Comparison of ENCODE assay signal across 8 cellular contexts in genomic region chr6:159726918-159727716, GRCh38. TPM values are rescaled to one million over a fixed set of nuclear protein-coding genes. Genes with fewer than 3 reads are reported as not detected.
DNase-seq lines count a peak whose midpoint lies in the region; ATAC-seq and TF ChIP-seq lines count a peak whose summit lies in the region.

Gene WTAP, plus strand, starts transcription at chr6:159727506. Its CDS starts 8,760 bp downstream, at chr6:159736266.

- H3K9me2 ChIP-seq in GM23338 (ENCODE audit: insufficient read depth): no peaks in the 10 kb centered on the region

- H3K36me3 Mint-ChIP-seq in GM23338 (ENCODE audit: low read depth): peaks cover 38% of the 10 kb centered on the region; the same call in 2 of the 3 replicates
- H3K36me3 Mint-ChIP-seq in activated T-helper 1 cell treated with anti-CD3 and anti-CD28 coated beads, Interleukin-12 subunit alpha, Interleukin-12 subunit beta, Interleukin-2, Interleukin-4 antibody, amounts not matched to agents 30 ng/mL and 10 ng/mL and 1 ng/mL, durations not matched to agents 14 hours and 24 hours and 36 hours (ENCODE audit: low read depth): peaks cover 34% of the 10 kb centered on the region
- peaks cover 7 to 26% (median 14%) of the 10 kb centered on the region in 5 donors for H3K36me3 Mint-ChIP-seq in naive thymus-derived CD4-positive, alpha-beta T cell
- H3K36me3 Mint-ChIP-seq in stimulated activated memory B cell treated with anti-CD40 and anti-IgM and Interleukin-4, amounts not matched to agents 10 μg/mL and 1 μg/mL and 100 μg/mL, for 72 hours: peaks cover 27% of the 10 kb centered on the region

- no peaks in the 10 kb centered on the region for H3K27me3 ChIP-seq in GM23338 (ENCODE audit: insufficient read depth)
- H3K27me3 ChIP-seq in fibroblast of lung (ENCODE audit: control insufficient read depth, insufficient read depth, low read length): no peaks in the 10 kb centered on the region
- no peaks in the 10 kb centered on the region for H3K27me3 ChIP-seq in naive thymus-derived CD4-positive, alpha-beta T cell (ENCODE audit: control insufficient read depth in 2 of 2, insufficient read depth in 2 of 2, low read length in 2 of 2)

- H3K36me3 ChIP-seq in GM23338 (ENCODE audit: insufficient read depth): no peaks in the 10 kb centered on the region
- no peaks in the 10 kb centered on the region for H3K36me3 ChIP-seq in fibroblast of lung (ENCODE audit: control insufficient read depth, insufficient read depth, low read length)
- peaks cover 0 to 5% (median 0%) of the 10 kb centered on the region in 3 experiments for H3K36me3 ChIP-seq in naive thymus-derived CD4-positive, alpha-beta T cell (ENCODE audit: control insufficient read depth in 2 of 3, insufficient read depth in 3 of 3, low read length in 3 of 3)

- H3K79me2 ChIP-seq in GM23338 (replicated peaks; ENCODE audit: insufficient read depth) (peaks cover 88% of the 10 kb centered on the region), fibroblast of lung (ENCODE audit: control insufficient read depth, insufficient read depth, low read length) (peaks cover 77% of the 10 kb centered on the region)

- H3K27me3 Mint-ChIP-seq in GM23338 (ENCODE audit: insufficient read depth, low read depth, poor library complexity): peaks cover 13% of the 10 kb centered on the region
- H3K27me3 Mint-ChIP-seq in activated T-helper 1 cell treated with anti-CD3 and anti-CD28 coated beads, Interleukin-12 subunit alpha, Interleukin-12 subunit beta, Interleukin-2, Interleukin-4 antibody, amounts not matched to agents 30 ng/mL and 10 ng/mL and 1 ng/mL, durations not matched to agents 14 hours and 24 hours and 36 hours (ENCODE audit: insufficient read depth): no peaks in the 10 kb centered on the region
- H3K27me3 Mint-ChIP-seq in naive thymus-derived CD4-positive, alpha-beta T cell: peaks cover 0 to 6% (median 0%) of the 10 kb centered on the region in 5 donors
- H3K27me3 Mint-ChIP-seq in stimulated activated memory B cell treated with anti-CD40 and anti-IgM and Interleukin-4, amounts not matched to agents 10 μg/mL and 1 μg/mL and 100 μg/mL, for 72 hours: no peaks in the 10 kb centered on the region

- ATAC-seq in GM23338: peak; percentile 81
- peak; percentile 93 for ATAC-seq in naive thymus-derived CD4-positive, alpha-beta T cell
- ATAC-seq in stimulated activated memory B cell treated with anti-CD40 and anti-IgM and Interleukin-4, amounts not matched to agents 10 μg/mL and 1 μg/mL and 100 μg/mL, for 72 hours: peak; percentile 95

- H4K20me1 ChIP-seq in GM23338 (replicated peaks; ENCODE audit: insufficient read depth) (peaks cover 41% of the 10 kb centered on the region), fibroblast of lung (ENCODE audit: control insufficient read depth, extremely low read depth, insufficient read depth, low read length) (peaks cover 8% of the 10 kb centered on the region)

- H2AFZ ChIP-seq in GM23338: no peak within 1 kb of the TSS
- H2AFZ ChIP-seq in fibroblast of lung (ENCODE audit: low read length): peak within 1 kb of the TSS; percentile 84

- H3K27ac ChIP-seq in GM23338 (ENCODE audit: low read depth) (peak within 1 kb of the TSS; percentile 98), fibroblast of lung (ENCODE audit: insufficient read depth, low read length) (peak within 1 kb of the TSS; percentile 89)
- H3K27ac ChIP-seq in naive thymus-derived CD4-positive, alpha-beta T cell (ENCODE audit: low read depth, low read length): peak within 1 kb of the TSS; percentile 91

- CTCF ChIA-PET in naive thymus-derived CD4-positive, alpha-beta T cell (lab: Charles Lee): interaction anchor here (1.0 to 1.8 kb wide), 4 partner anchors 32 to 56 kb away, joined by 3 to 7 read pairs (median 4); partner anchors contain the start of gene ACAT2

- TF ChIP-seq CTCF in GM23338 (conservative IDR thresholded peaks at IDR 0.05; ENCODE audit: low read depth in 2 of 2): no peak
- TF ChIP-seq CTCF in fibroblast of lung (conservative IDR thresholded peaks at IDR 0.05 in 1 of 2, IDR thresholded peaks at IDR 0.05 in 1 of 2; ENCODE audit: low read depth in 1 of 2, low read length in 2 of 2): no peak

- H3K9ac ChIP-seq in fibroblast of lung (ENCODE audit: insufficient read depth, low read length): peak within 1 kb of the TSS; percentile 97

- H3K4me3 ChIP-seq in GM23338: peak within 1 kb of the TSS; percentile 86
- H3K4me3 ChIP-seq in fibroblast of lung (replicated peaks in 1 of 4; ENCODE audit: control extremely low read depth in 1 of 4, insufficient read depth in 1 of 4, low read depth in 3 of 4, low read length in 4 of 4): peak within 1 kb of the TSS; percentile 82 to 100 (median 91)
- peak within 1 kb of the TSS; percentile 89 for H3K4me3 ChIP-seq in naive thymus-derived CD4-positive, alpha-beta T cell (ENCODE audit: low read length)

- POLR2A ChIA-PET in naive thymus-derived CD4-positive, alpha-beta T cell (lab: Charles Lee): interaction anchor here (0.6 to 5.8 kb wide), 20 partner anchors 8 to 1559 kb away, joined by 3 to 115 read pairs (median 5); partner anchors contain the start of genes ACAT2, GTF2H5, IGF2R and MRPL18

- intact Hi-C loops in activated T-helper 1 cell treated with anti-CD3 and anti-CD28 coated beads, Interleukin-12 subunit alpha, Interleukin-12 subunit beta, Interleukin-2, Interleukin-4 antibody, amounts not matched to agents 30 ng/mL and 10 ng/mL and 1 ng/mL, durations not matched to agents 14 hours and 24 hours and 36 hours (cut with micrococcal nuclease): loop anchor here (1.0 to 5.0 kb wide), 10 partner anchors 34 to 1548 kb away; partner anchors contain the start of genes ACAT2, AGPAT4, IGF2R and SOD2
- intact Hi-C loops in naive thymus-derived CD4-positive, alpha-beta T cell (cut with micrococcal nuclease): loop anchor here (1.0 to 10.0 kb wide), 12 partner anchors 8 to 1545 kb away; partner anchors contain the start of genes ACAT2 (in 2 of the 2), SOD2 (in 2 of the 2), TCP1 (in 2 of the 2) and AGPAT4 (in 1 of the 2)

- peak; percentile 99 for DNase-seq in Daoy (ENCODE audit: low read depth)
- peak; percentile 97 for DNase-seq in GM23338 (ENCODE audit: low spot score)
- DNase-seq in Kasumi-1 (lab: John Stamatoyannopoulos, UW): peak; percentile 95 to 97
- peak; percentile 92 for DNase-seq in RPMI7951 (ENCODE audit: low read depth)
- peak; percentile 95 for DNase-seq in activated T-helper 1 cell treated with anti-CD3 and anti-CD28 coated beads, Interleukin-12 subunit alpha, Interleukin-12 subunit beta, Interleukin-2, Interleukin-4 antibody, amounts not matched to agents 30 ng/mL and 10 ng/mL and 1 ng/mL, durations not matched to agents 14 hours and 24 hours and 36 hours (ENCODE audit: low spot score)
- peak; percentile 96 to 97 for DNase-seq in fibroblast of lung (ENCODE audit: low read depth in 2 of 2)
- DNase-seq in naive thymus-derived CD4-positive, alpha-beta T cell: peak; percentile 83 to 97 (median 97)

- H3K4me1 Mint-ChIP-seq in GM23338: peaks cover 18% of the 10 kb centered on the region
- H3K4me1 Mint-ChIP-seq in activated T-helper 1 cell treated with anti-CD3 and anti-CD28 coated beads, Interleukin-12 subunit alpha, Interleukin-12 subunit beta, Interleukin-2, Interleukin-4 antibody, amounts not matched to agents 30 ng/mL and 10 ng/mL and 1 ng/mL, durations not matched to agents 14 hours and 24 hours and 36 hours (ENCODE audit: low read depth): peaks cover 41% of the 10 kb centered on the region
- peaks cover 34 to 79% (median 67%) of the 10 kb centered on the region in 7 donors for H3K4me1 Mint-ChIP-seq in naive thymus-derived CD4-positive, alpha-beta T cell
- peaks cover 60% of the 10 kb centered on the region for H3K4me1 Mint-ChIP-seq in stimulated activated memory B cell treated with anti-CD40 and anti-IgM and Interleukin-4, amounts not matched to agents 10 μg/mL and 1 μg/mL and 100 μg/mL, for 72 hours

- H3K4me3 Mint-ChIP-seq in GM23338: peak within 1 kb of the TSS; percentile 99
- peak within 1 kb of the TSS; percentile 93 for H3K4me3 Mint-ChIP-seq in activated T-helper 1 cell treated with anti-CD3 and anti-CD28 coated beads, Interleukin-12 subunit alpha, Interleukin-12 subunit beta, Interleukin-2, Interleukin-4 antibody, amounts not matched to agents 30 ng/mL and 10 ng/mL and 1 ng/mL, durations not matched to agents 14 hours and 24 hours and 36 hours
- peak within 1 kb of the TSS; percentile 87 to 97 (median 95) for H3K4me3 Mint-ChIP-seq in naive thymus-derived CD4-positive, alpha-beta T cell
- H3K4me3 Mint-ChIP-seq in stimulated activated memory B cell treated with anti-CD40 and anti-IgM and Interleukin-4, amounts not matched to agents 10 μg/mL and 1 μg/mL and 100 μg/mL, for 72 hours: peak within 1 kb of the TSS; percentile 95

- peaks cover 19% of the 10 kb centered on the region for H3K4me1 ChIP-seq in GM23338 (ENCODE audit: insufficient read depth)
- H3K4me1 ChIP-seq in fibroblast of lung (ENCODE audit: control insufficient read depth, extremely low read depth, insufficient read depth, low read length): peaks cover 5% of the 10 kb centered on the region
- peaks cover 33 to 34% of the 10 kb centered on the region in 2 donors for H3K4me1 ChIP-seq in naive thymus-derived CD4-positive, alpha-beta T cell (ENCODE audit: control insufficient read depth in 2 of 2, insufficient read depth in 2 of 2, low read length in 2 of 2)

- no peaks in the 10 kb centered on the region for H3K9me3 ChIP-seq in fibroblast of lung (ENCODE audit: control insufficient read depth, insufficient read depth, low read depth, low read length)
- no peaks in the 10 kb centered on the region for H3K9me3 ChIP-seq in naive thymus-derived CD4-positive, alpha-beta T cell (ENCODE audit: control insufficient read depth in 2 of 3, low read length in 3 of 3)

- peak within 1 kb of the TSS; percentile 99 for H3K27ac Mint-ChIP-seq in GM23338
- peak within 1 kb of the TSS; percentile 96 for H3K27ac Mint-ChIP-seq in activated T-helper 1 cell treated with anti-CD3 and anti-CD28 coated beads, Interleukin-12 subunit alpha, Interleukin-12 subunit beta, Interleukin-2, Interleukin-4 antibody, amounts not matched to agents 30 ng/mL and 10 ng/mL and 1 ng/mL, durations not matched to agents 14 hours and 24 hours and 36 hours
- peak within 1 kb of the TSS; percentile 95 to 100 (median 99) for H3K27ac Mint-ChIP-seq in naive thymus-derived CD4-positive, alpha-beta T cell
- H3K27ac Mint-ChIP-seq in stimulated activated memory B cell treated with anti-CD40 and anti-IgM and Interleukin-4, amounts not matched to agents 10 μg/mL and 1 μg/mL and 100 μg/mL, for 72 hours: peak within 1 kb of the TSS; percentile 97

- H3K9me3 Mint-ChIP-seq in GM23338: no peaks in the 10 kb centered on the region
- H3K9me3 Mint-ChIP-seq in activated T-helper 1 cell treated with anti-CD3 and anti-CD28 coated beads, Interleukin-12 subunit alpha, Interleukin-12 subunit beta, Interleukin-2, Interleukin-4 antibody, amounts not matched to agents 30 ng/mL and 10 ng/mL and 1 ng/mL, durations not matched to agents 14 hours and 24 hours and 36 hours: peaks cover 10% of the 10 kb centered on the region
- peaks cover 0 to 17% (median 3%) of the 10 kb centered on the region in 11 donors for H3K9me3 Mint-ChIP-seq in naive thymus-derived CD4-positive, alpha-beta T cell
- no peaks in the 10 kb centered on the region for H3K9me3 Mint-ChIP-seq in stimulated activated memory B cell treated with anti-CD40 and anti-IgM and Interleukin-4, amounts not matched to agents 10 μg/mL and 1 μg/mL and 100 μg/mL, for 72 hours

- H3K4me2 ChIP-seq in GM23338 (peak within 1 kb of the TSS; percentile 89), fibroblast of lung (ENCODE audit: extremely low read depth, insufficient read depth, low read length) (peak within 1 kb of the TSS; percentile 99)

- H3F3A ChIP-seq in GM23338 (replicated peaks; ENCODE audit: low read depth): 0 out of 2 replicates have a peak, but pooled peaks cover 3% of the 10 kb centered on the region

RNA-seq across cellular contexts. Expression of gene WTAP, which starts in this region (rescaled TPM):
- total RNA-seq in Daoy (2014; rRNA removed; shearing (Covaris generic)): 153 and 169 TPM in 2 replicates
- total RNA-seq in GM23338 (2014; rRNA removed; shearing (Covaris generic)): 108 and 110 TPM in 2 replicates
- 107 and 121 TPM in 2 replicates for polyA plus RNA-seq in GM23338 (2016; fragmentation: Nextera tagmentation; extraction: Ambion mirVana)
- 92.3 and 93.5 TPM in 2 replicates for total RNA-seq in RPMI7951 (2014; rRNA removed; shearing (Covaris generic))
- 125 and 136 TPM in 2 replicates for total RNA-seq in activated T-helper 1 cell treated with anti-CD3 and anti-CD28 coated beads, Interleukin-12 subunit alpha, Interleukin-12 subunit beta, Interleukin-2, Interleukin-4 antibody, amounts not matched to agents 30 ng/mL and 10 ng/mL and 1 ng/mL, durations not matched to agents 14 hours and 24 hours and 36 hours
- total RNA-seq in fibroblast of lung: 124 and 137 TPM in 2 replicates
- 52.7 and 63.0 TPM in 2 replicates for polyA plus RNA-seq in fibroblast of lung
- polyA plus RNA-seq in fibroblast of lung (2012): 66.4 and 70.6 TPM in 2 replicates
- 9.4 and 15.1 TPM in 2 replicates for polyA minus RNA-seq in fibroblast of lung (ENCODE audit: low replicate concordance)
- 100 to 1,000 TPM; 117 to 152 (median 141) TPM for total RNA-seq in naive thymus-derived CD4-positive, alpha-beta T cell
- 100 to 1,000 TPM; 131 to 133 TPM for polyA plus RNA-seq in naive thymus-derived CD4-positive, alpha-beta T cell

Comparison
In these comparisons a context has a peak if more than half of its experiments do, and no peak if none do; other contexts are left out.
1. Peak in every context shown above with its lines: DNase-seq, ATAC-seq, H3K4me3 ChIP-seq and H3K27ac ChIP-seq.